19 cellular contexts compared by ENCODE assay signal in the genomic region with DNA sequence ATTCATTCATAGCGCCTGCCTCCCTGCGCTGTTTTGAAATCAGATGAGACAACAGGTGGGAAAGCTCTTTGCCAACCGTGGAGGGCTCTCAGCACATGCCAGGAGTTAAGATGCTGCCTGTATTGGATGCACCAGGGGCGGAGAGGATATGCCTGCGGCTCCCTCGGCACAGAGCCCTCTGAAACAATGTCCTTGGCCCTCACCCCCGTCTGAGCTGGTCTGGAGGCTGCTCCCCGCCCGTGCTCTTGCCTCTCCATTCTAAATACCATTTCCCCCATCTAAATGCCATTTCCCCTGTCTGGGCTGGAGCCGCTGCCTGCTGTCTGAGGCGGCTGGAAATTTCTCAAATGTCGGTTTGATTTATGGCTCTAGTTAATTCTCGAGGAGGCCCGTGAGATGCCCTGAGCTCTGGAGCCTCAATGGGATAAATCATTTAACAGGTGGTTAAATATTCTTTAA. TPM values are rescaled to one million over a fixed set of nuclear protein-coding genes. Genes with fewer than 3 reads are reported as not detected.
DNase-seq lines count a peak whose midpoint lies in the region; ATAC-seq and FAIRE-seq lines count a peak whose summit lies in the region.
"Had no signal": no experiment of that assay in that cellular context is flagged by ENCODE, and none has a peak within 500 bp of the region (broad histone marks: within the 10 kb centered on the region; RNA-seq: fewer than 3 reads in every experiment).

No MANE protein-coding gene starts in this region.

- H3K36me3 Mint-ChIP-seq in stimulated activated memory B cell treated with anti-CD40 and anti-IgM and Interleukin-4, amounts not matched to agents 10 μg/mL and 1 μg/mL and 100 μg/mL, for 72 hours: no peaks in the 10 kb centered on the region
- H3K36me3 Mint-ChIP-seq: natural killer cell treated with Interleukin-12 subunit alpha and Interleukin-12 subunit beta and Interleukin-15 and Interleukin-18, amount 100 ng/mL, for 72 hours had no signal

- DNase-seq in DMS 273 (lab: John Stamatoyannopoulos, UW; ENCODE audit: unreplicated experiment): peak; percentile 87
- DNase-seq in MV-4-11 (lab: John Stamatoyannopoulos, UW): peak; percentile 64
- DNase-seq in NCI-H524 (lab: John Stamatoyannopoulos, UW): peak; percentile 86 to 87
- peak; percentile 92 for DNase-seq in left kidney (ENCODE audit: low read depth, low spot score)
- DNase-seq in frontal cortex (ENCODE audit: low spot score in 2 of 2): no peak
- DNase-seq: activated CD4-positive, alpha-beta T cell treated with anti-CD3 and anti-CD28 coated beads for 4 hours; head of caudate nucleus; left ventricle myocardium inferior; MM.1S had no signal

- H3K4me3 Mint-ChIP-seq in stimulated activated memory B cell treated with anti-CD40 and anti-IgM and Interleukin-4, amounts not matched to agents 10 μg/mL and 1 μg/mL and 100 μg/mL, for 72 hours: no peak overlapping the region
- H3K4me3 Mint-ChIP-seq: natural killer cell treated with Interleukin-12 subunit alpha and Interleukin-12 subunit beta and Interleukin-15 and Interleukin-18, amount 100 ng/mL, for 72 hours; T-helper 1 cell treated with Interleukin-12 subunit alpha and Interleukin-12 subunit beta and Interleukin-4 antibody, amounts not matched to agents 30 μg/mL and 1 μg/mL, for 36 hours had no signal

- H3K27me3 Mint-ChIP-seq in stimulated activated memory B cell treated with anti-CD40 and anti-IgM and Interleukin-4, amounts not matched to agents 10 μg/mL and 1 μg/mL and 100 μg/mL, for 72 hours: peaks cover 90% of the 10 kb centered on the region

- no peak overlapping the region for H3K27ac Mint-ChIP-seq in stimulated activated memory B cell treated with anti-CD40 and anti-IgM and Interleukin-4, amounts not matched to agents 10 μg/mL and 1 μg/mL and 100 μg/mL, for 72 hours

- ATAC-seq in GM21576 (IDR thresholded peaks at IDR 0.05; ENCODE audit: unreplicated experiment): no peak
- no peak for ATAC-seq in stimulated activated memory B cell treated with anti-CD40 and anti-IgM and Interleukin-4, amounts not matched to agents 10 μg/mL and 1 μg/mL and 100 μg/mL, for 72 hours
- no peak for ATAC-seq in HG03442 (IDR thresholded peaks at IDR 0.05; ENCODE audit: unreplicated experiment)
- ATAC-seq: HCT116; natural killer cell treated with Interleukin-12 subunit alpha and Interleukin-12 subunit beta and Interleukin-15 and Interleukin-18, amount 100 ng/mL, for 72 hours; Panc1 had no signal

- no peak for FAIRE-seq in frontal cortex (lab: Jason Lieb, UNC)
- FAIRE-seq: bronchial epithelial cell had no signal

- H3K4me1 Mint-ChIP-seq in stimulated activated memory B cell treated with anti-CD40 and anti-IgM and Interleukin-4, amounts not matched to agents 10 μg/mL and 1 μg/mL and 100 μg/mL, for 72 hours: peaks cover 31% of the 10 kb centered on the region

- H3K9me3 Mint-ChIP-seq in stimulated activated memory B cell treated with anti-CD40 and anti-IgM and Interleukin-4, amounts not matched to agents 10 μg/mL and 1 μg/mL and 100 μg/mL, for 72 hours: no peaks in the 10 kb centered on the region
- H3K9me3 Mint-ChIP-seq: natural killer cell treated with Interleukin-12 subunit alpha and Interleukin-12 subunit beta and Interleukin-15 and Interleukin-18, amount 100 ng/mL, for 72 hours; T-helper 1 cell treated with Interleukin-12 subunit alpha and Interleukin-12 subunit beta and Interleukin-4 antibody, amounts not matched to agents 30 μg/mL and 1 μg/mL, for 36 hours had no signal

RNA-seq across cellular contexts. Expression of gene MLN, which starts 50.8 kb away (rescaled TPM):
- total RNA-seq in frontal cortex: not detected
- total RNA-seq: bronchial epithelial cell; HT1080; left ventricle myocardium inferior; natural killer cell treated with Interleukin-12 subunit alpha and Interleukin-12 subunit beta and Interleukin-15 and Interleukin-18, amount 100 ng/mL, for 72 hours; suprapubic skin had no signal

Comparison
In these comparisons a context has a peak if more than half of its experiments do, and no peak if none do; other contexts are left out.
1. DNase-seq: peak in DMS 273 (single experiment), MV-4-11 (single experiment), NCI-H524 (2 of 2) and left kidney (single experiment); none in frontal cortex (0 of 2).